Comparison of ENCODE assay signal across 14 cellular contexts in genomic region chr5:80103375-80103774, GRCh38.
DNase-seq lines count a peak whose midpoint lies in the region; FAIRE-seq and TF ChIP-seq lines count a peak whose summit lies in the region.
"Had no signal": no experiment of that assay in that cellular context is flagged by ENCODE, and none has a peak within 500 bp of the region (broad histone marks: within the 10 kb centered on the region; RNA-seq: fewer than 3 reads in every experiment).

No MANE protein-coding gene starts in this region.

- H2AK5ac ChIP-seq in H1 (ENCODE audit: low read depth, low read length), result 0 out of 2 replicates have a peak overlapping the region, but pooled peaks have one; percentile 5

- no peak overlapping the region for H2BK120ac ChIP-seq in H1 (replicated peaks; ENCODE audit: low read depth, low read length)

- POLR2A ChIA-PET in H1 (lab: Charles Lee; ENCODE audit: partially characterized antibody), result interaction anchor here (1.0 kb wide), 1 partner anchor 58 kb away, joined by 4 read pairs; no protein-coding TSS in a partner anchor

- H4K5ac ChIP-seq in H1 (ENCODE audit: insufficient read length, low read depth, low read length), result no peak overlapping the region

- H3K4me1 ChIP-seq in cardiac muscle cell (ENCODE audit: low read depth) (peaks cover 38% of the 10 kb centered on the region), left ventricle myocardium inferior (peaks cover 12% of the 10 kb centered on the region), H1 (replicated peaks in 1 of 4; ENCODE audit: control insufficient read depth in 3 of 4, insufficient read depth in 4 of 4, low read length in 3 of 4) (peaks cover 0 to 2% (median under 1%) of the 10 kb centered on the region in 4 experiments; a peak in 4 of 7 replicates), thymus (ENCODE audit: control insufficient read depth, insufficient read depth, low read length) (peaks cover 48% of the 10 kb centered on the region)

- H3K27me3 ChIP-seq in cardiac muscle cell (no peaks in the 10 kb centered on the region), left ventricle myocardium inferior (ENCODE audit: low read depth) (no peaks in the 10 kb centered on the region), H1 (replicated peaks in 1 of 4; ENCODE audit: control insufficient read depth in 3 of 4, extremely low read depth in 1 of 4, insufficient read depth in 3 of 4, low read length in 3 of 4) (no peaks in the 10 kb centered on the region), thymus (ENCODE audit: control insufficient read depth, insufficient read depth) (no peaks in the 10 kb centered on the region)

- no peak overlapping the region for H3K14ac ChIP-seq in H1 (ENCODE audit: insufficient read length)

- H2AFZ ChIP-seq in H1 (ENCODE audit: low read length), result no peak overlapping the region
- H2AFZ ChIP-seq: GM23338 had no signal

- FAIRE-seq in H1 (lab: Jason Lieb, UNC), result no peak

- TF ChIP-seq POLR2A in H1 (IDR thresholded peaks at IDR 0.05; ENCODE audit: control extremely low read depth in 1 of 2, low read depth in 2 of 2, low read length in 2 of 2), result no peak

- no peak for DNase-seq in cardiac muscle cell (ENCODE audit: low read depth in 1 of 2, low spot score in 1 of 2)
- no peak for DNase-seq in left ventricle myocardium inferior
- peak; percentile 56 for DNase-seq in KBM-7
- no peak for DNase-seq in H1 (ENCODE audit: low read depth in 1 of 2, low spot score in 2 of 2)
- DNase-seq in DMS153 treated with DMSO at 0.1 percent for 48 hours (lab: John Stamatoyannopoulos, UW; ENCODE audit: unreplicated experiment), result no peak
- no peak for DNase-seq in activated naive CD4-positive, alpha-beta T cell treated with anti-CD3 and anti-CD28 coated beads, Interleukin-2, amount 50 U/mL, for 16 hours
- DNase-seq: ACHN, NCI-H1105, NCI-H1694 treated with DMSO at 0.1 percent for 48 hours, NCI-H774 had no signal

- no peak overlapping the region for H2BK5ac ChIP-seq in H1 (ENCODE audit: low read depth, low read length)

- H3K18ac ChIP-seq in H1 (ENCODE audit: extremely low read depth, low read length), result no peak overlapping the region

- no peaks in the 10 kb centered on the region for H3K23me2 ChIP-seq in H1 (ENCODE audit: low read depth, low read length)

- H3K36me3 ChIP-seq in cardiac muscle cell (no peaks in the 10 kb centered on the region), left ventricle myocardium inferior (no peaks in the 10 kb centered on the region), H1 (ENCODE audit: control insufficient read depth in 2 of 4, insufficient read depth in 4 of 4, low read length in 3 of 4) (no peaks in the 10 kb centered on the region), thymus (ENCODE audit: control insufficient read depth, insufficient read depth) (no peaks in the 10 kb centered on the region)

- H3K4me2 ChIP-seq in H1 (ENCODE audit: insufficient read depth in 1 of 2, low read depth in 2 of 2, low read length in 2 of 2), result no peak overlapping the region
- H3K4me2 ChIP-seq: GM23338 had no signal

- H2BK20ac ChIP-seq in H1 (ENCODE audit: low read length), result no peak overlapping the region

- H4K20me1 ChIP-seq in H1 (replicated peaks in 1 of 2; ENCODE audit: control insufficient read depth in 1 of 2, insufficient read depth in 2 of 2, low read length in 2 of 2), result no peaks in the 10 kb centered on the region

- no peak overlapping the region for H4K91ac ChIP-seq in H1 (replicated peaks; ENCODE audit: insufficient read length, low read length)

- H3K23ac ChIP-seq in H1 (ENCODE audit: insufficient read length), result no peak overlapping the region

- no peaks in the 10 kb centered on the region for H3K79me2 ChIP-seq in H1 (ENCODE audit: control insufficient read depth in 1 of 2, insufficient read depth in 2 of 2, low read length in 2 of 2)

- H4K8ac ChIP-seq in H1 (ENCODE audit: extremely low read depth, insufficient read depth, low read length), result no peak overlapping the region

- peak overlapping the region; percentile 53 for H3K27ac ChIP-seq in cardiac muscle cell
- no peak overlapping the region for H3K27ac ChIP-seq in left ventricle myocardium inferior (replicated peaks)
- H3K27ac ChIP-seq in H1 (ENCODE audit: low read depth, low read length), result no peak overlapping the region
- peak overlapping the region; percentile 78 for H3K27ac ChIP-seq in thymus (ENCODE audit: low read depth)
- H3K27ac ChIP-seq: HL-60, SK-N-MC had no signal

- no peak for TF ChIP-seq RAD21 in H1 (IDR thresholded peaks at IDR 0.05 in 1 of 2, conservative IDR thresholded peaks at IDR 0.05 in 1 of 2; ENCODE audit: low read depth in 2 of 2, low read length in 2 of 2)

- 85% methylated on average over 6 of the region's 6 CpGs; no CpG with 5 or more reads in 1 of the 2 experiments for WGBS in H1 (ENCODE audit: extremely low coverage in 1 of 2, insufficient coverage in 1 of 2, insufficient read length in 1 of 2, insufficient replicate concordance in 2 of 2, low coverage in 1 of 2, low lambda C conversion rate in 2 of 2, missing lambda C conversion rate in 1 of 2), 2 experiments
- WGBS in thymus, result 28% methylated on average over 6 of the region's 6 CpGs

- TF ChIP-seq CTCF in cardiac muscle cell (IDR thresholded peaks at IDR 0.05; ENCODE audit: low read depth, low read length) (no peak), left ventricle myocardium inferior (IDR thresholded peaks at IDR 0.05; ENCODE audit: borderline replicate concordance) (no peak), H1 (IDR thresholded peaks at IDR 0.05; ENCODE audit: control extremely low read depth in 1 of 3, insufficient read depth in 1 of 3, low read depth in 1 of 3, low read length in 3 of 3) (no peak)

- no peak overlapping the region for H3K56ac ChIP-seq in H1 (replicated peaks; ENCODE audit: insufficient read length, low read depth, low read length)

- H3K9ac ChIP-seq in H1 (replicated peaks in 1 of 4; ENCODE audit: extremely low read depth in 1 of 4, low read depth in 3 of 4, low read length in 3 of 4), result no peak overlapping the region

- H3K9me3 ChIP-seq in cardiac muscle cell (ENCODE audit: low read depth) (no peaks in the 10 kb centered on the region), left ventricle myocardium inferior (replicated peaks) (no peaks in the 10 kb centered on the region), H1 (ENCODE audit: insufficient read depth in 2 of 2, low read depth in 1 of 2, low read length in 1 of 2) (no peaks in the 10 kb centered on the region), thymus (ENCODE audit: control insufficient read depth) (no peaks in the 10 kb centered on the region)

- H3K4ac ChIP-seq in H1 (replicated peaks; ENCODE audit: insufficient read length, low read depth, low read length), result no peak overlapping the region

- CTCF ChIA-PET in H1 (lab: Charles Lee; ENCODE audit: partially characterized antibody), result interaction anchor here (0.5 to 1.4 kb wide), 4 partner anchors 13 to 172 kb away, joined by 3 to 4 read pairs (median 4); no protein-coding TSS in a partner anchor

- TF ChIP-seq EP300 in H1 (IDR thresholded peaks at IDR 0.05; ENCODE audit: borderline replicate concordance in 1 of 2, low read depth in 2 of 2, low read length in 2 of 2), result no peak

- H3K79me1 ChIP-seq in H1 (ENCODE audit: low read depth, low read length), result no peaks in the 10 kb centered on the region

- intact Hi-C loops in left ventricle myocardium inferior (cut with micrococcal nuclease), result no loop called here

- H3K4me3 ChIP-seq in cardiac muscle cell, result no peak overlapping the region
- no peak overlapping the region for H3K4me3 ChIP-seq in left ventricle myocardium inferior
- H3K4me3 ChIP-seq in H1 (ENCODE audit: extremely low read depth in 1 of 4, insufficient read depth in 2 of 4, low read depth in 3 of 4, low read length in 4 of 4), result no peak overlapping the region
- H3K4me3 ChIP-seq in thymus (ENCODE audit: low read length), result no peak overlapping the region
- H3K4me3 ChIP-seq: GM23338, SK-N-MC had no signal

- in situ Hi-C loops in KBM-7 (cut with MboI; ENCODE audit: low pct_unique_long_range_greater_than_20kb, low sequenced_read_pairs), result loop anchor here (25.0 kb wide), 1 partner anchor 159 kb away; the partner anchor contains the start of gene SERINC5

- H2BK15ac ChIP-seq in H1 (ENCODE audit: low read length), result no peak overlapping the region

- no peak overlapping the region for H2BK12ac ChIP-seq in H1 (ENCODE audit: low read depth, low read length)

TF ChIP-seq in H1, 55 proteins besides CTCF, POLR2A, EP300 and RAD21:
- no peak for TF ChIP-seq BCL11A (IDR thresholded peaks at IDR 0.05; ENCODE audit: low read depth in 2 of 2, low read length in 2 of 2)
- no peak for TF ChIP-seq USF2 (IDR thresholded peaks at IDR 0.05; ENCODE audit: low read length)
- no peak for TF ChIP-seq SP4 (IDR thresholded peaks at IDR 0.05; ENCODE audit: low read length)
- TF ChIP-seq SAP30 (IDR thresholded peaks at IDR 0.05; ENCODE audit: insufficient read depth, insufficient replicate concordance, low read length), result no peak
- no peak for TF ChIP-seq POU5F1 (IDR thresholded peaks at IDR 0.05; ENCODE audit: low read depth, low read length)
- TF ChIP-seq EZH2 (IDR thresholded peaks at IDR 0.05; ENCODE audit: low read depth, low read length, severe bottlenecking), result no peak
TF ChIP-seq in H1: peak in this region for 0.

Comparison
In these comparisons a context has a peak if more than half of its experiments do, and no peak if none do; other contexts are left out.
1. H3K27ac ChIP-seq: peak in cardiac muscle cell (single experiment) and thymus (single experiment); none in left ventricle myocardium inferior (single experiment) and H1 (single experiment).